ENCODE assay signal across 14 cellular contexts in genomic region chr1:199550384-199551067, GRCh38.
DNase-seq lines count a peak whose midpoint lies in the region; ATAC-seq and TF ChIP-seq lines count a peak whose summit lies in the region.
"Had no signal": no experiment of that assay in that cellular context is flagged by ENCODE, and none has a peak within 500 bp of the region (broad histone marks: within the 10 kb centered on the region; RNA-seq: fewer than 3 reads in every experiment).

No MANE protein-coding gene starts in this region.

- no peak overlapping the region for H3K27ac Mint-ChIP-seq in activated naive CD4-positive, alpha-beta T cell treated with anti-CD3 and anti-CD28 coated beads for 36 hours
- H3K27ac Mint-ChIP-seq: activated T-cell treated with anti-CD3 and anti-CD28 coated beads, Interleukin-2, amount 50 U/mL, for 24 hours; IgD-negative memory B cell; stimulated activated naive CD8-positive, alpha-beta T cell treated with anti-CD3 and anti-CD28 coated beads, Interleukin-15, amount 100 ng/mL, for 72 hours had no signal

- H3K9me3 Mint-ChIP-seq in activated naive CD4-positive, alpha-beta T cell treated with anti-CD3 and anti-CD28 coated beads for 36 hours: no peaks in the 10 kb centered on the region
- H3K9me3 Mint-ChIP-seq: activated T-cell treated with anti-CD3 and anti-CD28 coated beads, Interleukin-2, amount 50 U/mL, for 24 hours; IgD-negative memory B cell; stimulated activated naive CD8-positive, alpha-beta T cell treated with anti-CD3 and anti-CD28 coated beads, Interleukin-15, amount 100 ng/mL, for 72 hours had no signal

- TF ChIP-seq CTCF in SK-N-SH (IDR thresholded peaks at IDR 0.05) (peak; percentile 66), fibroblast of pulmonary artery (IDR thresholded peaks at IDR 0.05; ENCODE audit: low read length, missing control alignments) (peak; percentile 27)

- no peak overlapping the region for H3K9ac ChIP-seq in SK-N-SH

- peaks cover 0 to 11% of the 10 kb centered on the region in 2 experiments; a peak in 3 of 4 replicates for H3K4me1 ChIP-seq in SK-N-SH (ENCODE audit: control insufficient read depth in 1 of 2, insufficient read depth in 2 of 2, low read depth in 1 of 2, low read length in 1 of 2)

- 84% methylated on average over 4 of the region's 4 CpGs for WGBS in SK-N-SH (ENCODE audit: low lambda C conversion rate)

- peak; percentile 72 for TF ChIP-seq RAD21 in SK-N-SH (IDR thresholded peaks at IDR 0.05; ENCODE audit: low read length)

- no peaks in the 10 kb centered on the region for H3K79me2 ChIP-seq in SK-N-SH (ENCODE audit: insufficient read depth)

- H3K9me3 ChIP-seq in SK-N-SH: no peaks in the 10 kb centered on the region

- H3K4me3 ChIP-seq in SK-N-SH (ENCODE audit: low read depth in 2 of 2, low read length in 1 of 2) (no peak overlapping the region), fibroblast of pulmonary artery (replicated peaks; ENCODE audit: low read depth, low read length) (no peak overlapping the region)

- H2AFZ ChIP-seq in SK-N-SH (ENCODE audit: low read depth): 0 out of 2 replicates have a peak overlapping the region, but pooled peaks have one; percentile 4

- no peaks in the 10 kb centered on the region for H3K27me3 ChIP-seq in SK-N-SH (ENCODE audit: insufficient read depth)

- H3K27me3 Mint-ChIP-seq in activated naive CD4-positive, alpha-beta T cell treated with anti-CD3 and anti-CD28 coated beads for 36 hours (ENCODE audit: low read depth): peaks cover 10% of the 10 kb centered on the region

- TF ChIP-seq EP300 in SK-N-SH (IDR thresholded peaks at IDR 0.05; ENCODE audit: borderline replicate concordance in 1 of 2, low read depth in 1 of 2, low read length in 1 of 2): no peak

- no peaks in the 10 kb centered on the region for H3K36me3 ChIP-seq in SK-N-SH (replicated peaks in 1 of 2; ENCODE audit: control insufficient read depth in 1 of 2, insufficient read depth in 2 of 2, low read length in 1 of 2)

- no peaks in the 10 kb centered on the region for H3K9me2 ChIP-seq in SK-N-SH

- ATAC-seq in HG02970 (IDR thresholded peaks at IDR 0.05; ENCODE audit: low FRiP score, unreplicated experiment) (no peak), GM21526 (IDR thresholded peaks at IDR 0.05; ENCODE audit: low FRiP score, unreplicated experiment) (no peak)
- ATAC-seq: stimulated activated naive CD8-positive, alpha-beta T cell treated with anti-CD3 and anti-CD28 coated beads, Interleukin-15, amount 100 ng/mL, for 72 hours had no signal

- POLR2A ChIA-PET in SK-N-SH (lab: Yijun Ruan, JAX): no interaction called here

- H3K4me1 Mint-ChIP-seq in activated naive CD4-positive, alpha-beta T cell treated with anti-CD3 and anti-CD28 coated beads for 36 hours (ENCODE audit: low read depth): no peaks in the 10 kb centered on the region
- H3K4me1 Mint-ChIP-seq: IgD-negative memory B cell; stimulated activated naive CD8-positive, alpha-beta T cell treated with anti-CD3 and anti-CD28 coated beads, Interleukin-15, amount 100 ng/mL, for 72 hours had no signal

- H3K4me3 Mint-ChIP-seq in activated naive CD4-positive, alpha-beta T cell treated with anti-CD3 and anti-CD28 coated beads for 36 hours: no peak overlapping the region
- H3K4me3 Mint-ChIP-seq: activated T-cell treated with anti-CD3 and anti-CD28 coated beads, Interleukin-2, amount 50 U/mL, for 24 hours; IgD-negative memory B cell; stimulated activated naive CD8-positive, alpha-beta T cell treated with anti-CD3 and anti-CD28 coated beads, Interleukin-15, amount 100 ng/mL, for 72 hours had no signal

- no peak overlapping the region for H3K4me2 ChIP-seq in SK-N-SH

- no peaks in the 10 kb centered on the region for H4K20me1 ChIP-seq in SK-N-SH (ENCODE audit: insufficient read depth)

- CTCF ChIA-PET in activated naive CD4-positive, alpha-beta T cell treated with anti-CD3 and anti-CD28 coated beads for 36 hours (lab: Charles Lee): interaction anchor here (0.7 kb wide), 1 partner anchor 258 kb away, joined by 3 read pairs; no protein-coding TSS in a partner anchor
- CTCF ChIA-PET in SK-N-SH (lab: Yijun Ruan, JAX): interaction anchor here (0.6 to 6.7 kb wide), 11 partner anchors 13 to 796 kb away, joined by 3 to 77 read pairs (median 4); no protein-coding TSS in a partner anchor

- intact Hi-C loops in activated naive CD4-positive, alpha-beta T cell treated with anti-CD3 and anti-CD28 coated beads for 36 hours (cut with micrococcal nuclease): loop anchor here (5.0 to 10.0 kb wide), 6 partner anchors 308 to 1086 kb away; no protein-coding TSS in a partner anchor

- H3F3A ChIP-seq in SK-N-SH (replicated peaks; ENCODE audit: insufficient read depth): no peaks in the 10 kb centered on the region

- H3K36me3 Mint-ChIP-seq in activated naive CD4-positive, alpha-beta T cell treated with anti-CD3 and anti-CD28 coated beads for 36 hours (ENCODE audit: low read depth): no peaks in the 10 kb centered on the region
- H3K36me3 Mint-ChIP-seq: IgD-negative memory B cell had no signal

- DNase-seq in activated naive CD4-positive, alpha-beta T cell treated with anti-CD3 and anti-CD28 coated beads for 36 hours: peak; percentile 6
- DNase-seq in activated naive CD4-positive, alpha-beta T cell treated with anti-CD3 and anti-CD28 coated beads, Interleukin-2, amount 50 U/mL, for 16 hours: no peak
- DNase-seq in SK-N-SH (peak; percentile 10), fibroblast of pulmonary artery (ENCODE audit: low read depth) (peak; percentile 29), smooth muscle cell of the brain vasculature (ENCODE audit: low read depth, low spot score) (peak; percentile 12), SHP77 (lab: John Stamatoyannopoulos, UW) (no peak)
- DNase-seq: activated T-cell treated with anti-CD3 and anti-CD28 coated beads, Interleukin-2, amount 50 U/mL, for 24 hours; caudate nucleus; NCI-H526; stimulated activated naive CD8-positive, alpha-beta T cell treated with anti-CD3 and anti-CD28 coated beads, Interleukin-15, amount 100 ng/mL, for 72 hours; T1000 had no signal

- H3K27ac ChIP-seq in SK-N-SH (ENCODE audit: low read depth in 2 of 2, low read length in 1 of 2): no peak overlapping the region

TF ChIP-seq in SK-N-SH, 30 proteins besides CTCF, POLR2A, EP300 and RAD21:
- TF ChIP-seq ELF1 (IDR thresholded peaks at IDR 0.05) (no peak), SMC3 (IDR thresholded peaks at IDR 0.05; ENCODE audit: low read depth, low read length) (peak; percentile 53), PBX3 (IDR thresholded peaks at IDR 0.05) (peak; percentile 40; the same call in 1 of the 2 replicates)

Comparison
In these comparisons a context has a peak if more than half of its experiments do, and no peak if none do; other contexts are left out.
1. DNase-seq: peak in activated naive CD4-positive, alpha-beta T cell treated with anti-CD3 and anti-CD28 coated beads for 36 hours (single experiment), SK-N-SH (single experiment), fibroblast of pulmonary artery (single experiment) and smooth muscle cell of the brain vasculature (single experiment); none in activated naive CD4-positive, alpha-beta T cell treated with anti-CD3 and anti-CD28 coated beads, Interleukin-2, amount 50 U/mL, for 16 hours (single experiment) and SHP77 (0 of 2).